21 cellular contexts compared by ENCODE assay signal in genomic region chr20:33010133-33010504, GRCh38. TPM values are rescaled to one million over a fixed set of nuclear protein-coding genes. Genes with fewer than 3 reads are reported as not detected.
DNase-seq lines count a peak whose midpoint lies in the region; ATAC-seq, FAIRE-seq and TF ChIP-seq lines count a peak whose summit lies in the region.
"Had no signal": no experiment of that assay in that cellular context is flagged by ENCODE, and none has a peak within 500 bp of the region (broad histone marks: within the 10 kb centered on the region; RNA-seq: fewer than 3 reads in every experiment).

No MANE protein-coding gene starts in this region.

- TF ChIP-seq CTCF in HepG2 (CRISPR knock-in tag; IDR thresholded peaks at IDR 0.05) (no peak), right lobe of liver (IDR thresholded peaks at IDR 0.05) (no peak), VCaP (conservative IDR thresholded peaks at IDR 0.05) (no peak)
- TF ChIP-seq CTCF in CD4-positive, alpha-beta T cell (IDR thresholded peaks at IDR 0.05) = no peak

- in situ Hi-C loops in HepG2 (cut with HindIII; ENCODE audit: extremely low pct_ligation_motif_present, low pct_unique_long_range_greater_than_20kb) = no loop called here

- CTCF ChIA-PET in HepG2 (lab: Yijun Ruan, JAX; ENCODE audit: low intra/inter-chr PET ratio, low total read pairs) = no interaction called here
- CTCF ChIA-PET in CD4-positive, alpha-beta T cell (lab: Charles Lee) = no interaction called here
- CTCF ChIA-PET in activated CD8-positive, alpha-beta memory T cell treated with anti-CD3 and anti-CD28 coated beads, Interleukin-2, amount 10 ng/mL, durations not matched to agents 7 days and 5 days (lab: Charles Lee) = no interaction called here

- no TSS peak for BruUV-seq in HepG2 (replicated peaks; lab: Mats Ljungman, UMichigan)

- no peaks in the 10 kb centered on the region for H3K27me3 Mint-ChIP-seq in CD4-positive, alpha-beta T cell
- H3K27me3 Mint-ChIP-seq in activated CD8-positive, alpha-beta memory T cell treated with anti-CD3 and anti-CD28 coated beads, Interleukin-2, amount 10 ng/mL, durations not matched to agents 7 days and 5 days = no peaks in the 10 kb centered on the region

- H3K27me3 ChIP-seq in HepG2 (ENCODE audit: control insufficient read depth in 1 of 2, insufficient read depth in 2 of 2, low read length in 2 of 2) (no peaks in the 10 kb centered on the region; a peak in 1 of 5 replicates), right lobe of liver (no peaks in the 10 kb centered on the region)
- no peaks in the 10 kb centered on the region for H3K27me3 ChIP-seq in CD4-positive, alpha-beta T cell (ENCODE audit: control insufficient read depth, insufficient read depth, low read length)
- H3K27me3 ChIP-seq: BE2C had no signal

- H3K9me3 Mint-ChIP-seq in CD4-positive, alpha-beta T cell = peaks cover 2% of the 10 kb centered on the region
- H3K9me3 Mint-ChIP-seq in activated CD8-positive, alpha-beta memory T cell treated with anti-CD3 and anti-CD28 coated beads, Interleukin-2, amount 10 ng/mL, durations not matched to agents 7 days and 5 days (ENCODE audit: low read depth) = no peaks in the 10 kb centered on the region

- peaks cover 37% of the 10 kb centered on the region for H3K79me2 ChIP-seq in HepG2 (ENCODE audit: insufficient read depth, low read length)

- DNase-seq in HepG2 (ENCODE audit: low spot score) = no peak
- no peak for DNase-seq in right lobe of liver
- DNase-seq in posterior vena cava (ENCODE audit: low spot score) = peak; percentile 35
- no peak for DNase-seq in CD4-positive, alpha-beta T cell
- no peak for DNase-seq in activated CD8-positive, alpha-beta memory T cell treated with anti-CD3 and anti-CD28 coated beads, Interleukin-2, amount 10 ng/mL, durations not matched to agents 7 days and 5 days
- DNase-seq in NCI-H2081 (lab: John Stamatoyannopoulos, UW) = no peak
- DNase-seq: ACHN; CD4-positive, CD25-positive, alpha-beta regulatory T cell; DMS 273 treated with DMSO at 0.1 percent for 48 hours; GOT3; H9 had no signal

- no peak overlapping the region for H3K27ac Mint-ChIP-seq in CD4-positive, alpha-beta T cell
- no peak overlapping the region for H3K27ac Mint-ChIP-seq in activated CD8-positive, alpha-beta memory T cell treated with anti-CD3 and anti-CD28 coated beads, Interleukin-2, amount 10 ng/mL, durations not matched to agents 7 days and 5 days
- H3K27ac Mint-ChIP-seq: CD4-positive, CD25-positive, alpha-beta regulatory T cell; H9; IgD-negative memory B cell had no signal

- peaks cover 82% of the 10 kb centered on the region for H3K4me1 ChIP-seq in HepG2 (ENCODE audit: insufficient read depth, low read length)
- peaks cover 0 to 8% (median 0%) of the 10 kb centered on the region in 4 donors for H3K4me1 ChIP-seq in right lobe of liver
- H3K4me1 ChIP-seq: BE2C had no signal

- no peaks in the 10 kb centered on the region for H4K20me1 ChIP-seq in HepG2 (ENCODE audit: insufficient read depth, low read length)

- H3K4me3 ChIP-seq in HepG2 (replicated peaks in 1 of 3; ENCODE audit: insufficient read depth in 1 of 3, low read depth in 2 of 3, low read length in 3 of 3) = peak overlapping the region; percentile 40 to 79 (median 68); a peak in 5 of 6 replicates
- H3K4me3 ChIP-seq in right lobe of liver = no peak overlapping the region
- H3K4me3 ChIP-seq: GM12878 had no signal

- H3K9me3 ChIP-seq in HepG2 (ENCODE audit: low read length) (no peaks in the 10 kb centered on the region), right lobe of liver (no peaks in the 10 kb centered on the region)
- H3K9me3 ChIP-seq in CD4-positive, alpha-beta T cell (ENCODE audit: control insufficient read depth, low read length) = no peaks in the 10 kb centered on the region
- H3K9me3 ChIP-seq: BE2C had no signal

- 94% methylated on average over 5 of the region's 5 CpGs for WGBS in HepG2 (ENCODE audit: low lambda C conversion rate)
- 39% methylated on average over 5 of the region's 5 CpGs for WGBS in right lobe of liver (ENCODE audit: insufficient coverage, low coverage, low lambda C conversion rate, missing lambda C conversion rate)

- POLR2A ChIA-PET in HepG2 (lab: Yijun Ruan, JAX) = interaction anchor here (1.1 kb wide), 1 partner anchor 11 kb away, joined by 3 read pairs; no protein-coding TSS in a partner anchor
- POLR2A ChIA-PET in CD4-positive, alpha-beta T cell (lab: Charles Lee) = no interaction called here

- H3K4me1 Mint-ChIP-seq in CD4-positive, alpha-beta T cell (ENCODE audit: low read depth) = peaks cover 5% of the 10 kb centered on the region
- H3K4me1 Mint-ChIP-seq in activated CD8-positive, alpha-beta memory T cell treated with anti-CD3 and anti-CD28 coated beads, Interleukin-2, amount 10 ng/mL, durations not matched to agents 7 days and 5 days = peaks cover 3% of the 10 kb centered on the region

- intact Hi-C loops in HepG2 (cut with micrococcal nuclease; ENCODE audit: unreplicated experiment) (no loop called here), right lobe of liver (cut with DNase I) (no loop called here), posterior vena cava (cut with DNase I) (loop anchor here in 1 of 2 donors (10.0 kb wide), 1 partner anchor 635 kb away; no protein-coding TSS in a partner anchor)
- intact Hi-C loops in CD4-positive, alpha-beta T cell (cut with DNase I, micrococcal nuclease) = no loop called here

- TF ChIP-seq EP300 in HepG2 (IDR thresholded peaks at IDR 0.05; ENCODE audit: low read depth in 2 of 2, low read length in 2 of 2) (no peak), HepG2 (CRISPR knock-in tag; IDR thresholded peaks at IDR 0.05; ENCODE audit: borderline replicate concordance) (no peak)

- peak overlapping the region; percentile 91 for H3K4me2 ChIP-seq in HepG2 (ENCODE audit: low read depth, low read length)

- FAIRE-seq in HepG2 (lab: Jason Lieb, UNC) = no peak
- FAIRE-seq: GM12878, GM18507 had no signal

- TF ChIP-seq POLR2A in HepG2 (IDR thresholded peaks at IDR 0.05; ENCODE audit: insufficient read depth in 1 of 2, low read depth in 2 of 2, low read length in 2 of 2) = no peak
- no peak for TF ChIP-seq POLR2A in right lobe of liver (IDR thresholded peaks at IDR 0.05)

- H3K36me3 Mint-ChIP-seq in CD4-positive, alpha-beta T cell (ENCODE audit: low read depth) = no peaks in the 10 kb centered on the region
- H3K36me3 Mint-ChIP-seq in activated CD8-positive, alpha-beta memory T cell treated with anti-CD3 and anti-CD28 coated beads, Interleukin-2, amount 10 ng/mL, durations not matched to agents 7 days and 5 days = no peaks in the 10 kb centered on the region
- H3K36me3 Mint-ChIP-seq: CD4-positive, CD25-positive, alpha-beta regulatory T cell; IgD-negative memory B cell had no signal

- H3K9ac ChIP-seq in HepG2 (ENCODE audit: insufficient read depth, low read depth, low read length) = peak overlapping the region; percentile 87

- TF ChIP-seq RAD21 in HepG2 (CRISPR knock-in tag; IDR thresholded peaks at IDR 0.05) = no peak

- no peak overlapping the region for H2AFZ ChIP-seq in HepG2 (ENCODE audit: low read length)

- ATAC-seq in HepG2 (no peak), right lobe of liver (no peak), GM21390 (IDR thresholded peaks at IDR 0.05; ENCODE audit: unreplicated experiment) (no peak)
- no peak for ATAC-seq in CD4-positive, alpha-beta T cell (ENCODE audit: poor library complexity)
- no peak for ATAC-seq in activated CD8-positive, alpha-beta memory T cell treated with anti-CD3 and anti-CD28 coated beads, Interleukin-2, amount 10 ng/mL, durations not matched to agents 7 days and 5 days

- peaks cover 37 to 51% of the 10 kb centered on the region in 2 experiments for H3K36me3 ChIP-seq in HepG2 (replicated peaks in 1 of 2; ENCODE audit: control insufficient read depth in 1 of 2, insufficient read depth in 2 of 2, low read length in 2 of 2)
- H3K36me3 ChIP-seq in right lobe of liver = no peaks in the 10 kb centered on the region
- H3K36me3 ChIP-seq: BE2C had no signal

- no peak overlapping the region for H3K4me3 Mint-ChIP-seq in CD4-positive, alpha-beta T cell
- no peak overlapping the region for H3K4me3 Mint-ChIP-seq in activated CD8-positive, alpha-beta memory T cell treated with anti-CD3 and anti-CD28 coated beads, Interleukin-2, amount 10 ng/mL, durations not matched to agents 7 days and 5 days
- H3K4me3 Mint-ChIP-seq: CD4-positive, CD25-positive, alpha-beta regulatory T cell; H9; IgD-negative memory B cell had no signal

- H3K27ac ChIP-seq in HepG2 (ENCODE audit: extremely low read length, insufficient read depth, low read length) (peak overlapping the region; percentile 90), right lobe of liver (no peak overlapping the region), VCaP (peak overlapping the region; percentile 91)
- H3K27ac ChIP-seq in CD4-positive, alpha-beta T cell (ENCODE audit: low read depth, low read length) = no peak overlapping the region

RNA-seq across cellular contexts. Expression of gene BPIFB2, which starts 2.6 kb away (rescaled TPM):
- total RNA-seq in HepG2 (2016; rRNA removed; fragmentation: Illumina TruSeq; extraction: Trizol) = 27.4 and 54.5 TPM in 2 replicates
- total RNA-seq in HepG2 (2016; cell fraction: cytosol; rRNA removed; fragmentation: Illumina TruSeq; extraction: Trizol; ENCODE audit: low read depth) = 7.1 and 9.6 TPM in 2 replicates
- total RNA-seq in HepG2 (2016; cell fraction: insoluble cytoplasmic fraction; rRNA removed; fragmentation: Illumina TruSeq; extraction: Trizol) = 23.9 and 58.5 TPM in 2 replicates
- total RNA-seq in HepG2 (2016; cell fraction: membrane; rRNA removed; fragmentation: Illumina TruSeq; extraction: Trizol) = 14.4 and 19.0 TPM in 2 replicates
- 67.6 and 73.6 TPM in 2 replicates for total RNA-seq in HepG2 (2016; cell fraction: nucleus; rRNA removed; fragmentation: Illumina TruSeq; extraction: Trizol)
- 902 and 1,439 TPM in 2 replicates for polyA plus RNA-seq in HepG2 (2011; rRNA removed)
- polyA plus RNA-seq in HepG2 (2011; cell fraction: cytosol; rRNA removed) = 445 and 477 TPM in 2 replicates
- 3,378 and 3,757 TPM in 2 replicates for polyA plus RNA-seq in HepG2 (2011; cell fraction: nucleus; rRNA removed)
- 748 and 877 TPM in 2 replicates for polyA plus RNA-seq in HepG2 (2012)
- polyA plus RNA-seq in HepG2 (2016; cell fraction: cytosol; fragmentation: Illumina TruSeq; extraction: Trizol; ENCODE audit: low read depth) = 16.7 and 20.1 TPM in 2 replicates
- polyA plus RNA-seq in HepG2 (2016; cell fraction: insoluble cytoplasmic fraction; fragmentation: Illumina TruSeq; extraction: Trizol; ENCODE audit: low read depth) = 40.9 and 50.4 TPM in 2 replicates
- polyA plus RNA-seq in HepG2 (2016; cell fraction: membrane; fragmentation: Illumina TruSeq; extraction: Trizol; ENCODE audit: low read depth) = 25.2 and 26.1 TPM in 2 replicates
- 205 and 206 TPM in 2 replicates for polyA plus RNA-seq in HepG2 (2016; cell fraction: nucleus; fragmentation: Illumina TruSeq; extraction: Trizol; ENCODE audit: insufficient read depth, low read depth)
- polyA minus RNA-seq in HepG2 (2011; rRNA and poly(A)+ RNA removed; ENCODE audit: low replicate concordance) = 0.19 and 1,018 TPM in 2 replicates
- 235 and 377 TPM in 2 replicates for polyA minus RNA-seq in HepG2 (2011; cell fraction: cytosol; rRNA and poly(A)+ RNA removed)
- polyA minus RNA-seq in HepG2 (2011; cell fraction: nucleus; rRNA and poly(A)+ RNA removed) = 642 and 673 TPM in 2 replicates
- total RNA-seq in right lobe of liver = under 1 TPM in 1 of 6 experiments, not detected in 5; 0.12 TPM
- not detected for total RNA-seq in posterior vena cava
- not detected for total RNA-seq in CD4-positive, alpha-beta T cell
- not detected for total RNA-seq in activated CD8-positive, alpha-beta memory T cell treated with anti-CD3 and anti-CD28 coated beads, Interleukin-2, amount 10 ng/mL, durations not matched to agents 7 days and 5 days
- total RNA-seq: A172; Calu3; CD4-positive, CD25-positive, alpha-beta regulatory T cell; Daoy; GM12878; H9; HT-29 had no signal
- polyA plus RNA-seq: CD4-positive, CD25-positive, alpha-beta regulatory T cell; GM12878; IgD-negative memory B cell had no signal

RNA-seq across cellular contexts. Expression of gene SUN5, which starts 5.9 kb away (rescaled TPM):
- total RNA-seq in HepG2 (2016; rRNA removed; fragmentation: Illumina TruSeq; extraction: Trizol) = not detected in 2 replicates
- total RNA-seq in HepG2 (2016; cell fraction: cytosol; rRNA removed; fragmentation: Illumina TruSeq; extraction: Trizol; ENCODE audit: low read depth) = not detected in 2 replicates
- not detected in 2 replicates for total RNA-seq in HepG2 (2016; cell fraction: insoluble cytoplasmic fraction; rRNA removed; fragmentation: Illumina TruSeq; extraction: Trizol)
- total RNA-seq in HepG2 (2016; cell fraction: membrane; rRNA removed; fragmentation: Illumina TruSeq; extraction: Trizol) = not detected in 2 replicates
- not detected in 2 replicates for total RNA-seq in HepG2 (2016; cell fraction: nucleus; rRNA removed; fragmentation: Illumina TruSeq; extraction: Trizol)
- not detected in 2 replicates for polyA plus RNA-seq in HepG2 (2011; rRNA removed)
- not detected in 2 replicates for polyA plus RNA-seq in HepG2 (2011; cell fraction: cytosol; rRNA removed)
- polyA plus RNA-seq in HepG2 (2011; cell fraction: nucleus; rRNA removed) = not detected in 2 replicates
- not detected in 2 replicates for polyA plus RNA-seq in HepG2 (2012)
- not detected in 2 replicates for polyA plus RNA-seq in HepG2 (2016; cell fraction: cytosol; fragmentation: Illumina TruSeq; extraction: Trizol; ENCODE audit: low read depth)
- polyA plus RNA-seq in HepG2 (2016; cell fraction: insoluble cytoplasmic fraction; fragmentation: Illumina TruSeq; extraction: Trizol; ENCODE audit: low read depth) = not detected in 2 replicates
- polyA plus RNA-seq in HepG2 (2016; cell fraction: membrane; fragmentation: Illumina TruSeq; extraction: Trizol; ENCODE audit: low read depth) = not detected in 2 replicates
- not detected in 2 replicates for polyA plus RNA-seq in HepG2 (2016; cell fraction: nucleus; fragmentation: Illumina TruSeq; extraction: Trizol; ENCODE audit: insufficient read depth, low read depth)
- polyA minus RNA-seq in HepG2 (2011; rRNA and poly(A)+ RNA removed; ENCODE audit: low replicate concordance) = not detected in 2 replicates
- not detected in 2 replicates for polyA minus RNA-seq in HepG2 (2011; cell fraction: cytosol; rRNA and poly(A)+ RNA removed)
- polyA minus RNA-seq in HepG2 (2011; cell fraction: nucleus; rRNA and poly(A)+ RNA removed) = not detected in 2 replicates
- not detected for total RNA-seq in right lobe of liver
- not detected for total RNA-seq in posterior vena cava
- total RNA-seq in CD4-positive, alpha-beta T cell = not detected
- total RNA-seq in activated CD8-positive, alpha-beta memory T cell treated with anti-CD3 and anti-CD28 coated beads, Interleukin-2, amount 10 ng/mL, durations not matched to agents 7 days and 5 days = not detected
- total RNA-seq: A172; Calu3; CD4-positive, CD25-positive, alpha-beta regulatory T cell; Daoy; GM12878; H9; HT-29 had no signal
- polyA plus RNA-seq: CD4-positive, CD25-positive, alpha-beta regulatory T cell; GM12878; IgD-negative memory B cell had no signal

RNA-seq across cellular contexts. Expression of gene BPIFB6, which starts 21.3 kb away (rescaled TPM):
- total RNA-seq in HepG2 (2016; rRNA removed; fragmentation: Illumina TruSeq; extraction: Trizol) (0.13 TPM in 1 of 2 replicates, not detected in the other), right lobe of liver (not detected), posterior vena cava (not detected)
- total RNA-seq in HepG2 (2016; cell fraction: cytosol; rRNA removed; fragmentation: Illumina TruSeq; extraction: Trizol; ENCODE audit: low read depth) = not detected in 2 replicates
- not detected in 2 replicates for total RNA-seq in HepG2 (2016; cell fraction: insoluble cytoplasmic fraction; rRNA removed; fragmentation: Illumina TruSeq; extraction: Trizol)
- not detected in 2 replicates for total RNA-seq in HepG2 (2016; cell fraction: membrane; rRNA removed; fragmentation: Illumina TruSeq; extraction: Trizol)
- 0.28 TPM in 1 of 2 replicates, not detected in the other for total RNA-seq in HepG2 (2016; cell fraction: nucleus; rRNA removed; fragmentation: Illumina TruSeq; extraction: Trizol)
- polyA plus RNA-seq in HepG2 (2011; rRNA removed) = 1.7 and 3.1 TPM in 2 replicates
- polyA plus RNA-seq in HepG2 (2011; cell fraction: cytosol; rRNA removed) = 0.36 and 0.92 TPM in 2 replicates
- 16.0 and 30.7 TPM in 2 replicates for polyA plus RNA-seq in HepG2 (2011; cell fraction: nucleus; rRNA removed)
- polyA plus RNA-seq in HepG2 (2012) = 1.9 and 4.7 TPM in 2 replicates
- polyA plus RNA-seq in HepG2 (2016; cell fraction: cytosol; fragmentation: Illumina TruSeq; extraction: Trizol; ENCODE audit: low read depth) = not detected in 2 replicates
- polyA plus RNA-seq in HepG2 (2016; cell fraction: insoluble cytoplasmic fraction; fragmentation: Illumina TruSeq; extraction: Trizol; ENCODE audit: low read depth) = not detected in 2 replicates
- polyA plus RNA-seq in HepG2 (2016; cell fraction: membrane; fragmentation: Illumina TruSeq; extraction: Trizol; ENCODE audit: low read depth) = not detected in 2 replicates
- 0.32 TPM in 1 of 2 replicates, not detected in the other for polyA plus RNA-seq in HepG2 (2016; cell fraction: nucleus; fragmentation: Illumina TruSeq; extraction: Trizol; ENCODE audit: insufficient read depth, low read depth)
- polyA minus RNA-seq in HepG2 (2011; rRNA and poly(A)+ RNA removed; ENCODE audit: low replicate concordance) = 2.3 TPM in 1 of 2 replicates, not detected in the other
- not detected in 2 replicates for polyA minus RNA-seq in HepG2 (2011; cell fraction: cytosol; rRNA and poly(A)+ RNA removed)
- polyA minus RNA-seq in HepG2 (2011; cell fraction: nucleus; rRNA and poly(A)+ RNA removed) = 2.2 and 2.5 TPM in 2 replicates
- total RNA-seq in CD4-positive, alpha-beta T cell = not detected
- total RNA-seq in activated CD8-positive, alpha-beta memory T cell treated with anti-CD3 and anti-CD28 coated beads, Interleukin-2, amount 10 ng/mL, durations not matched to agents 7 days and 5 days = not detected
- total RNA-seq: A172; Calu3; CD4-positive, CD25-positive, alpha-beta regulatory T cell; Daoy; GM12878; H9; HT-29 had no signal
- polyA plus RNA-seq: CD4-positive, CD25-positive, alpha-beta regulatory T cell; GM12878; IgD-negative memory B cell had no signal

RNA-seq across cellular contexts. Expression of gene BPIFB3, which starts 43.6 kb away (rescaled TPM):
- total RNA-seq in HepG2 (2016; rRNA removed; fragmentation: Illumina TruSeq; extraction: Trizol) (not detected in 2 replicates), right lobe of liver (not detected), posterior vena cava (not detected)
- total RNA-seq in HepG2 (2016; cell fraction: cytosol; rRNA removed; fragmentation: Illumina TruSeq; extraction: Trizol; ENCODE audit: low read depth) = not detected in 2 replicates
- not detected in 2 replicates for total RNA-seq in HepG2 (2016; cell fraction: insoluble cytoplasmic fraction; rRNA removed; fragmentation: Illumina TruSeq; extraction: Trizol)
- not detected in 2 replicates for total RNA-seq in HepG2 (2016; cell fraction: membrane; rRNA removed; fragmentation: Illumina TruSeq; extraction: Trizol)
- total RNA-seq in HepG2 (2016; cell fraction: nucleus; rRNA removed; fragmentation: Illumina TruSeq; extraction: Trizol) = not detected in 2 replicates
- 0.09 TPM in 1 of 2 replicates, not detected in the other for polyA plus RNA-seq in HepG2 (2011; rRNA removed)
- polyA plus RNA-seq in HepG2 (2011; cell fraction: cytosol; rRNA removed) = not detected in 2 replicates
- 0.21 TPM in 1 of 2 replicates, not detected in the other for polyA plus RNA-seq in HepG2 (2011; cell fraction: nucleus; rRNA removed)
- polyA plus RNA-seq in HepG2 (2012) = not detected in 2 replicates
- not detected in 2 replicates for polyA plus RNA-seq in HepG2 (2016; cell fraction: cytosol; fragmentation: Illumina TruSeq; extraction: Trizol; ENCODE audit: low read depth)
- polyA plus RNA-seq in HepG2 (2016; cell fraction: insoluble cytoplasmic fraction; fragmentation: Illumina TruSeq; extraction: Trizol; ENCODE audit: low read depth) = not detected in 2 replicates
- not detected in 2 replicates for polyA plus RNA-seq in HepG2 (2016; cell fraction: membrane; fragmentation: Illumina TruSeq; extraction: Trizol; ENCODE audit: low read depth)
- polyA plus RNA-seq in HepG2 (2016; cell fraction: nucleus; fragmentation: Illumina TruSeq; extraction: Trizol; ENCODE audit: insufficient read depth, low read depth) = not detected in 2 replicates
- not detected in 2 replicates for polyA minus RNA-seq in HepG2 (2011; rRNA and poly(A)+ RNA removed; ENCODE audit: low replicate concordance)
- polyA minus RNA-seq in HepG2 (2011; cell fraction: cytosol; rRNA and poly(A)+ RNA removed) = not detected in 2 replicates
- polyA minus RNA-seq in HepG2 (2011; cell fraction: nucleus; rRNA and poly(A)+ RNA removed) = not detected in 2 replicates
- not detected for total RNA-seq in CD4-positive, alpha-beta T cell
- total RNA-seq in activated CD8-positive, alpha-beta memory T cell treated with anti-CD3 and anti-CD28 coated beads, Interleukin-2, amount 10 ng/mL, durations not matched to agents 7 days and 5 days = not detected
- total RNA-seq: A172; Calu3; CD4-positive, CD25-positive, alpha-beta regulatory T cell; Daoy; GM12878; H9; HT-29 had no signal
- polyA plus RNA-seq: CD4-positive, CD25-positive, alpha-beta regulatory T cell; GM12878; IgD-negative memory B cell had no signal

Comparison
In these comparisons a context has a peak if more than half of its experiments do, and no peak if none do; other contexts are left out.
1. H3K27ac ChIP-seq: peak in HepG2 (single experiment) and VCaP (single experiment); none in right lobe of liver (0 of 3) and CD4-positive, alpha-beta T cell (single experiment).
2. H3K4me3 ChIP-seq: peak in HepG2 (3 of 3); none in right lobe of liver (0 of 3).
3. RNA of gene BPIFB2, which starts 2.6 kb away (total RNA-seq): 7.1 to 73.6 TPM in HepG2; 0.12 TPM in right lobe of liver, not detected in posterior vena cava, not detected in CD4-positive, alpha-beta T cell and not detected in activated CD8-positive, alpha-beta memory T cell treated with anti-CD3 and anti-CD28 coated beads, Interleukin-2, amount 10 ng/mL, durations not matched to agents 7 days and 5 days; every median in the first group is over 4 times any median in the second.